Comparison of ENCODE assay signal across 1 cellular context in the genomic region with DNA sequence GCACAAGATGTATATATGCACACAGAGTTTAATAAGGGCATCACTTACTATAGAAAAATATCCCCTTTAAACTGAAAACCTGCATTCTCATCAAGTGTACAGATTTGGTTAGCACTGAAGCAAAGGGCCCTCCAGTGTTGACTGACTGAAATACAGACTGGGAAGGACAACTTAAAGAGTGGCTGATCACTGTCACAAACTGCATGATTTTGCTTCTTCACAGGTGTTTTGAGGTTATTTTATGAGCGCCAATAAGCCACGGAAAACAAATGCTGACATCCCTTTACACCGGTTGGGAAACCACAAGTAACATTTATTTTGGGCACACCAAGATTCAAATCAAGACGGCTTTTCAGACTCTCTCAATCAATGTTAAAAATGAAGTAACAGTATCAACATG.
TF ChIP-seq lines count a peak whose summit lies in the region.

No MANE protein-coding gene starts in this region.

TF ChIP-seq in SK-N-SH treated with all-trans-retinoic acid at 6 μM for 48 hours, 23 proteins besides CTCF, POLR2A, EP300 and RAD21 (continued from another document):
- TF ChIP-seq, protein P1, sequence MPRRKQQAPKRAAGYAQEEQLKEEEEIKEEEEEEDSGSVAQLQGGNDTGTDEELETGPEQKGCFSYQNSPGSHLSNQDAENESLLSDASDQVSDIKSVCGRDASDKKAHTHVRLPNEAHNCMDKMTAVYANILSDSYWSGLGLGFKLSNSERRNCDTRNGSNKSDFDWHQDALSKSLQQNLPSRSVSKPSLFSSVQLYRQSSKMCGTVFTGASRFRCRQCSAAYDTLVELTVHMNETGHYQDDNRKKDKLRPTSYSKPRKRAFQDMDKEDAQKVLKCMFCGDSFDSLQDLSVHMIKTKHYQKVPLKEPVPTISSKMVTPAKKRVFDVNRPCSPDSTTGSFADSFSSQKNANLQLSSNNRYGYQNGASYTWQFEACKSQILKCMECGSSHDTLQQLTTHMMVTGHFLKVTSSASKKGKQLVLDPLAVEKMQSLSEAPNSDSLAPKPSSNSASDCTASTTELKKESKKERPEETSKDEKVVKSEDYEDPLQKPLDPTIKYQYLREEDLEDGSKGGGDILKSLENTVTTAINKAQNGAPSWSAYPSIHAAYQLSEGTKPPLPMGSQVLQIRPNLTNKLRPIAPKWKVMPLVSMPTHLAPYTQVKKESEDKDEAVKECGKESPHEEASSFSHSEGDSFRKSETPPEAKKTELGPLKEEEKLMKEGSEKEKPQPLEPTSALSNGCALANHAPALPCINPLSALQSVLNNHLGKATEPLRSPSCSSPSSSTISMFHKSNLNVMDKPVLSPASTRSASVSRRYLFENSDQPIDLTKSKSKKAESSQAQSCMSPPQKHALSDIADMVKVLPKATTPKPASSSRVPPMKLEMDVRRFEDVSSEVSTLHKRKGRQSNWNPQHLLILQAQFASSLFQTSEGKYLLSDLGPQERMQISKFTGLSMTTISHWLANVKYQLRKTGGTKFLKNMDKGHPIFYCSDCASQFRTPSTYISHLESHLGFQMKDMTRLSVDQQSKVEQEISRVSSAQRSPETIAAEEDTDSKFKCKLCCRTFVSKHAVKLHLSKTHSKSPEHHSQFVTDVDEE (CRISPR knock-in tag; IDR thresholded peaks at IDR 0.05): no peak
- TF ChIP-seq TCF4 (CRISPR knock-in tag; IDR thresholded peaks at IDR 0.05; ENCODE audit: borderline replicate concordance) (no peak), ISL1 (CRISPR knock-in tag; IDR thresholded peaks at IDR 0.05) (no peak)
